In genomic region chr13:32008518-32009175, GRCh38 we compare ENCODE assay signal across 19 cellular contexts.
"Had no signal": no experiment of that assay in that cellular context is flagged by ENCODE, and none has a peak within 500 bp of the region (broad histone marks: within the 10 kb centered on the region; RNA-seq: fewer than 3 reads in every experiment).

No MANE protein-coding gene starts in this region.

- DNase-seq: cortex of kidney; effector memory CD8-positive, alpha-beta T cell; erythroblast; esophagus squamous epithelium; gastrocnemius medialis; head of caudate nucleus; left lung; mesenchymal stem cell; naive thymus-derived CD4-positive, alpha-beta T cell; right lobe of liver; stimulated activated CD4-positive, alpha-beta T cell treated with anti-CD3 and anti-CD28 coated beads, Interleukin-2, amount 100 ng/mL, for 24 hours; stimulated activated CD4-positive, alpha-beta T cell treated with anti-CD3 and anti-CD28 coated beads, Interleukin-4, amount 100 ng/mL, for 24 hours; stimulated activated naive CD8-positive, alpha-beta T cell treated with anti-CD3 and anti-CD28 coated beads, Interleukin-15, Interleukin-2, amounts not matched to agents 100 U/mL and 50 U/mL, for 24 hours; substantia nigra; testis; tibial artery had no signal

- H3K27me3 ChIP-seq: esophagus squamous epithelium, gastrocnemius medialis, left lung, neural progenitor cell, right lobe of liver, testis, tibial artery had no signal

- ATAC-seq: effector memory CD8-positive, alpha-beta T cell; gastrocnemius medialis; left lung; naive thymus-derived CD4-positive, alpha-beta T cell; stimulated activated effector memory CD8-positive, alpha-beta T cell treated with anti-CD3 and anti-CD28 coated beads, Interleukin-12 subunit alpha, Interleukin-12 subunit beta, amount 100 ng/mL, for 72 hours; stimulated activated naive CD8-positive, alpha-beta T cell treated with anti-CD3 and anti-CD28 coated beads, Interleukin-15, Interleukin-2, amounts not matched to agents 100 U/mL and 50 U/mL, for 24 hours had no signal

- H3K4me1 ChIP-seq: esophagus squamous epithelium, left lung, parathyroid adenoma, testis had no signal

- H3K9me3 ChIP-seq: esophagus squamous epithelium, gastrocnemius medialis, left lung, right lobe of liver, testis, tibial artery had no signal

- H3K36me3 ChIP-seq: gastrocnemius medialis, left lung, neural progenitor cell, right lobe of liver, tibial artery had no signal

- H3K27ac ChIP-seq: esophagus squamous epithelium, gastrocnemius medialis, left lung, neural progenitor cell, parathyroid adenoma, right lobe of liver, testis had no signal

- H3K4me3 ChIP-seq: esophagus squamous epithelium, gastrocnemius medialis, left lung, neural progenitor cell, right lobe of liver, testis, tibial artery had no signal
